In the genomic region with DNA sequence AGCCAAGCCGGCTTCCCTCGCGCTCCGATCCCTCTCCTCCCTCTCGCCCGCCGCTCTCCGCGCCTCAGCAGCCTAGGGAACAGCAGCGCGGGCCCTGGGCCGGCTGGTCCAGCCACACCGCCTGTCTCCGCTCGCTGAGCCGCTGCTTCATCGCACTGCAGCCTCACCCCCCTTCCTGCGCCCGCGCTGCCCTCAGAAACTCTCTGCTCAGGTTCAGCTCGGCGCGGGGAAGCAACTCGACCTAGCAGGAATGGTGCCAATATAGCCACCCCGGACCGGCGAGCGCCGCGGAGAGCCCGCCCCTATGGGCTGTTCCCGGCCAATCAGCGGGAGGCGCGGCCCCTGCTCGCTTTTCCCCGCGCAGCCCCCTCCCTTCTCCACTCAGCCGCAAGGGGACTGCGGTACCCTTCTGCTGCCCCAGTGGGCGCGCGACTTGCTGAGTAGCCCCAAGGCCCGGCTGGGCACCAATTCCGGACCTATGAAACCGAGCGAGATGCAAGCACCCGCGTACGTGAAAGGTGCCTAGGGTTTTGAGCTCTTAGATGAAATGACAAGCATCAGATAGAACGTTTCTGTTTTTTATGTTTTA, we compare ENCODE assay signal across 1 cellular context.
TF ChIP-seq lines count a peak whose summit lies in the region.

A gene with protein sequence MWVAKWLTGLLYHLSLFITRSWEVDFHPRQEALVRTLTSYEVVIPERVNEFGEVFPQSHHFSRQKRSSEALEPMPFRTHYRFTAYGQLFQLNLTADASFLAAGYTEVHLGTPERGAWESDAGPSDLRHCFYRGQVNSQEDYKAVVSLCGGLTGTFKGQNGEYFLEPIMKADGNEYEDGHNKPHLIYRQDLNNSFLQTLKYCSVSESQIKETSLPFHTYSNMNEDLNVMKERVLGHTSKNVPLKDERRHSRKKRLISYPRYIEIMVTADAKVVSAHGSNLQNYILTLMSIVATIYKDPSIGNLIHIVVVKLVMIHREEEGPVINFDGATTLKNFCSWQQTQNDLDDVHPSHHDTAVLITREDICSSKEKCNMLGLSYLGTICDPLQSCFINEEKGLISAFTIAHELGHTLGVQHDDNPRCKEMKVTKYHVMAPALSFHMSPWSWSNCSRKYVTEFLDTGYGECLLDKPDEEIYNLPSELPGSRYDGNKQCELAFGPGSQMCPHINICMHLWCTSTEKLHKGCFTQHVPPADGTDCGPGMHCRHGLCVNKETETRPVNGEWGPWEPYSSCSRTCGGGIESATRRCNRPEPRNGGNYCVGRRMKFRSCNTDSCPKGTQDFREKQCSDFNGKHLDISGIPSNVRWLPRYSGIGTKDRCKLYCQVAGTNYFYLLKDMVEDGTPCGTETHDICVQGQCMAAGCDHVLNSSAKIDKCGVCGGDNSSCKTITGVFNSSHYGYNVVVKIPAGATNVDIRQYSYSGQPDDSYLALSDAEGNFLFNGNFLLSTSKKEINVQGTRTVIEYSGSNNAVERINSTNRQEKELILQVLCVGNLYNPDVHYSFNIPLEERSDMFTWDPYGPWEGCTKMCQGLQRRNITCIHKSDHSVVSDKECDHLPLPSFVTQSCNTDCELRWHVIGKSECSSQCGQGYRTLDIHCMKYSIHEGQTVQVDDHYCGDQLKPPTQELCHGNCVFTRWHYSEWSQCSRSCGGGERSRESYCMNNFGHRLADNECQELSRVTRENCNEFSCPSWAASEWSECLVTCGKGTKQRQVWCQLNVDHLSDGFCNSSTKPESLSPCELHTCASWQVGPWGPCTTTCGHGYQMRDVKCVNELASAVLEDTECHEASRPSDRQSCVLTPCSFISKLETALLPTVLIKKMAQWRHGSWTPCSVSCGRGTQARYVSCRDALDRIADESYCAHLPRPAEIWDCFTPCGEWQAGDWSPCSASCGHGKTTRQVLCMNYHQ (N-terminal part only) (minus strand): TSS at position 233 of the 589 bp plus-strand sequence. CDS start 282 bp downstream, outside the sequence.

TF ChIP-seq in neural cell, 6 proteins besides CTCF, POLR2A, EP300 and RAD21 (continued from another document):
- TF ChIP-seq REST (IDR thresholded peaks at IDR 0.05; ENCODE audit: borderline replicate concordance) (no peak), MXI1 (conservative IDR thresholded peaks at IDR 0.05; ENCODE audit: poor library complexity, severe bottlenecking) (peak; percentile 10), TAF1 (IDR thresholded peaks at IDR 0.05; ENCODE audit: low read depth) (no peak), SMC3 (conservative IDR thresholded peaks at IDR 0.05; ENCODE audit: poor library complexity) (peak; percentile 35), POLR2AphosphoS5 (IDR thresholded peaks at IDR 0.05) (peak; percentile 29)
